In genomic region chr10:35961501-35961900, GRCh38 we compare ENCODE assay signal across 23 cellular contexts.
DNase-seq lines count a peak whose midpoint lies in the region; ATAC-seq and TF ChIP-seq lines count a peak whose summit lies in the region.
"Had no signal": no experiment of that assay in that cellular context is flagged by ENCODE, and none has a peak within 500 bp of the region (broad histone marks: within the 10 kb centered on the region; RNA-seq: fewer than 3 reads in every experiment).

No MANE protein-coding gene starts in this region.

- H3K27me3 ChIP-seq in A673 (replicated peaks; ENCODE audit: insufficient read depth, low read depth, low read length, poor library complexity): no peaks in the 10 kb centered on the region
- no peaks in the 10 kb centered on the region for H3K27me3 ChIP-seq in brain microvascular endothelial cell (replicated peaks)
- H3K27me3 ChIP-seq: ascending aorta, colonic mucosa had no signal

- H3K36me3 Mint-ChIP-seq in HFFc6 (ENCODE audit: low read depth) (no peaks in the 10 kb centered on the region), T-cell (no peaks in the 10 kb centered on the region)
- H3K36me3 Mint-ChIP-seq: memory B cell had no signal

- H3K4me3 ChIP-seq in A673 (ENCODE audit: low read depth, low read length, poor library complexity, severe bottlenecking): no peak overlapping the region
- H3K4me3 ChIP-seq in brain microvascular endothelial cell (ENCODE audit: low read depth, low read length): no peak overlapping the region
- H3K4me3 ChIP-seq: ascending aorta, colonic mucosa, SK-N-MC had no signal

- H3K9me3 Mint-ChIP-seq in HFFc6: no peaks in the 10 kb centered on the region
- H3K9me3 Mint-ChIP-seq in T-cell: peaks cover 7 to 20% (median 13%) of the 10 kb centered on the region in 3 donors

- peaks cover 15% of the 10 kb centered on the region; the same call in 1 of the 2 replicates for H3K27me3 Mint-ChIP-seq in HFFc6 (ENCODE audit: insufficient read depth)
- H3K27me3 Mint-ChIP-seq in T-cell: peaks cover 0 to 2% of the 10 kb centered on the region in 2 donors
- H3K27me3 Mint-ChIP-seq: activated T-cell treated with anti-CD3 and anti-CD28 coated beads, Interleukin-2, amount 50 U/mL, for 24 hours had no signal

- H3K36me3 ChIP-seq in A673 (ENCODE audit: insufficient read depth, low read length, poor library complexity, severe bottlenecking): no peaks in the 10 kb centered on the region
- H3K36me3 ChIP-seq in brain microvascular endothelial cell (replicated peaks): no peaks in the 10 kb centered on the region
- H3K36me3 ChIP-seq: ascending aorta, colonic mucosa had no signal

- peak; percentile 17 for DNase-seq in A673 (ENCODE audit: low spot score)
- peak; percentile 12 for DNase-seq in HFFc6
- DNase-seq in brain microvascular endothelial cell: peak; percentile 65
- peak; percentile 56 for DNase-seq in iris pigment epithelial cell (ENCODE audit: low read depth)
- DNase-seq in T-cell: no peak
- DNase-seq: activated CD4-positive, CD25-positive, alpha-beta regulatory T cell; activated naive CD4-positive, alpha-beta T cell treated with Interleukin-2 at 50 U/mL for 16 hours; activated T-cell treated with anti-CD3 and anti-CD28 coated beads, Interleukin-2, amount 50 U/mL, for 24 hours; colonic mucosa; DMS153; naive thymus-derived CD8-positive, alpha-beta T cell; NCI-H1930; NCI-H446 treated with DMSO at 0.1 percent for 48 hours had no signal

- BruUV-seq in A673 (replicated peaks; lab: Mats Ljungman, UMichigan): no TSS peak

- H3K27ac ChIP-seq in A673 (ENCODE audit: low read depth, low read length, poor library complexity, severe bottlenecking): no peak overlapping the region
- no peak overlapping the region for H3K27ac ChIP-seq in brain microvascular endothelial cell
- H3K27ac ChIP-seq: ascending aorta, colonic mucosa, KMS-11, parathyroid adenoma, SK-N-MC had no signal

- ATAC-seq in HG03025 (IDR thresholded peaks at IDR 0.05; ENCODE audit: low FRiP score, unreplicated experiment): no peak
- ATAC-seq in T-cell (replicated peaks in 1 of 4): no peak
- ATAC-seq in GM21423 (IDR thresholded peaks at IDR 0.05; ENCODE audit: unreplicated experiment): no peak
- no peak for ATAC-seq in GM19395 (IDR thresholded peaks at IDR 0.05; ENCODE audit: unreplicated experiment)
- ATAC-seq: naive thymus-derived CD8-positive, alpha-beta T cell; Panc1; sciatic nerve had no signal

- H3K9me3 ChIP-seq in A673 (ENCODE audit: low read depth, low read length, poor library complexity, severe bottlenecking): no peaks in the 10 kb centered on the region
- H3K9me3 ChIP-seq: ascending aorta, colonic mucosa had no signal

- CTCF ChIA-PET in A673 (lab: Charles Lee) (no interaction called here), T-cell (lab: Charles Lee) (no interaction called here)

- peaks cover 11% of the 10 kb centered on the region; the same call in 1 of the 2 replicates for H3K4me1 Mint-ChIP-seq in HFFc6 (ENCODE audit: low read depth)
- no peaks in the 10 kb centered on the region for H3K4me1 Mint-ChIP-seq in T-cell
- H3K4me1 Mint-ChIP-seq: memory B cell; naive thymus-derived CD8-positive, alpha-beta T cell had no signal

- no peak overlapping the region for H3K27ac Mint-ChIP-seq in HFFc6
- H3K27ac Mint-ChIP-seq in T-cell: no peak overlapping the region
- H3K27ac Mint-ChIP-seq: activated T-cell treated with anti-CD3 and anti-CD28 coated beads, Interleukin-2, amount 50 U/mL, for 24 hours; memory B cell had no signal

- in situ Hi-C loops in brain microvascular endothelial cell (cut with HindIII; ENCODE audit: low pct_ligation_motif_present, low sequenced_read_pairs): no loop called here

- H3K4me1 ChIP-seq in A673 (ENCODE audit: insufficient read depth, low read length, poor library complexity, severe bottlenecking): peaks cover 2% of the 10 kb centered on the region
- H3K4me1 ChIP-seq: colonic mucosa, parathyroid adenoma had no signal

- POLR2A ChIA-PET in A673 (lab: Charles Lee; ENCODE audit: low non-redundant PET): no interaction called here
- POLR2A ChIA-PET in T-cell (lab: Charles Lee): no interaction called here

- intact Hi-C loops in A673 (cut with micrococcal nuclease; ENCODE audit: unreplicated experiment): no loop called here

- H3K4me3 Mint-ChIP-seq in HFFc6 (no peak overlapping the region), T-cell (no peak overlapping the region)
- H3K4me3 Mint-ChIP-seq: activated T-cell treated with anti-CD3 and anti-CD28 coated beads, Interleukin-2, amount 50 U/mL, for 24 hours; memory B cell; naive thymus-derived CD8-positive, alpha-beta T cell had no signal

- TF ChIP-seq CTCF in A673 (conservative IDR thresholded peaks at IDR 0.05; ENCODE audit: low read depth, low read length) (no peak), HFFc6 (IDR thresholded peaks at IDR 0.05) (no peak), brain microvascular endothelial cell (IDR thresholded peaks at IDR 0.05; ENCODE audit: low read depth, low read length, missing control alignments) (no peak)

Comparison
In these comparisons a context has a peak if more than half of its experiments do, and no peak if none do; other contexts are left out.
1. DNase-seq: peak in A673 (single experiment), HFFc6 (single experiment), brain microvascular endothelial cell (single experiment) and iris pigment epithelial cell (single experiment); none in T-cell (0 of 34).